12 cellular contexts compared by ENCODE assay signal in the genomic region with DNA sequence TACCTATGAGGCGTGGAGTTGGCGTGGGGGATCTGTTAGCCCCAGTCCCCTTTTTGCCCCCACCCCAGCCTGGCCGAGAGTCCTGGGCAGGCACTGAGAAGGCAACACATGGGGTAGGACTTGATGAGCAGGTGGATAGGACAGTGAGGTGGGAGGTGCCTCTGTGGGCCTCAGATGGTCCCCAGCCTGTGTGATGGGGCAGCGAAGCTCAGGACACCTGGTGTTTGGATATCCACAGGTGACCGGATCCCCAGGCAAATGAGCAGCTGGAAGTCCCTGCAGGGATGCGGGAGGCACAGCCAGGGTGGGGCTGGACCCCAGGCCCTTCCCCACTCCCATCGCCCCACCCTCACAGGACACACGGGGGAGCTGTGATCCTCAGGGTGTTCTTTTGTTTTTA. TPM values are rescaled to one million over a fixed set of nuclear protein-coding genes. Genes with fewer than 3 reads are reported as not detected.
DNase-seq lines count a peak whose midpoint lies in the region; ATAC-seq and TF ChIP-seq lines count a peak whose summit lies in the region.
"Had no signal": no experiment of that assay in that cellular context is flagged by ENCODE, and none has a peak within 500 bp of the region (broad histone marks: within the 10 kb centered on the region; RNA-seq: fewer than 3 reads in every experiment).

No MANE protein-coding gene starts in this region.

- POLR2A ChIA-PET in AG04450 (lab: Yijun Ruan, JAX) = interaction anchor here (0.8 to 2.2 kb wide), 5 partner anchors 9 to 40 kb away, joined by 3 to 10 read pairs (median 3); no protein-coding TSS in a partner anchor
- POLR2A ChIA-PET in activated CD4-positive, alpha-beta memory T cell treated with anti-CD3 and anti-CD28 coated beads for 36 hours (lab: Charles Lee) = no interaction called here

- no peaks in the 10 kb centered on the region for H3K4me1 Mint-ChIP-seq in activated CD4-positive, alpha-beta memory T cell treated with anti-CD3 and anti-CD28 coated beads for 36 hours (ENCODE audit: low read depth)

- H3K27ac ChIP-seq in AG04450 (ENCODE audit: low read depth, low read length) = peak overlapping the region; percentile 87
- H3K27ac ChIP-seq in Peyer's patch = peak overlapping the region; percentile 44 to 81 (median 64)
- peak overlapping the region; percentile 11 for H3K27ac ChIP-seq in right cardiac atrium (ENCODE audit: low read length)
- peak overlapping the region; percentile 68 for H3K27ac ChIP-seq in psoas muscle

- TF ChIP-seq CTCF in AG04450 (IDR thresholded peaks at IDR 0.05; ENCODE audit: low read depth, low read length) = no peak
- no peak for TF ChIP-seq CTCF in Peyer's patch (IDR thresholded peaks at IDR 0.05)
- TF ChIP-seq CTCF in psoas muscle (IDR thresholded peaks at IDR 0.05) = no peak

- peaks cover 6% of the 10 kb centered on the region for H3K27me3 Mint-ChIP-seq in activated CD4-positive, alpha-beta memory T cell treated with anti-CD3 and anti-CD28 coated beads for 36 hours
- H3K27me3 Mint-ChIP-seq: type B pancreatic cell had no signal

- no peaks in the 10 kb centered on the region for H3K36me3 Mint-ChIP-seq in activated CD4-positive, alpha-beta memory T cell treated with anti-CD3 and anti-CD28 coated beads for 36 hours

- TF ChIP-seq POLR2A in Peyer's patch (IDR thresholded peaks at IDR 0.05) = no peak

- H3K4me3 ChIP-seq in AG04450 (ENCODE audit: low read depth, low read length) (no peak overlapping the region), Peyer's patch (no peak overlapping the region), right cardiac atrium (ENCODE audit: low read length) (no peak overlapping the region), psoas muscle (no peak overlapping the region)
- H3K4me3 ChIP-seq: dorsolateral prefrontal cortex had no signal

- no peaks in the 10 kb centered on the region for H3K36me3 ChIP-seq in Peyer's patch
- H3K36me3 ChIP-seq in psoas muscle (ENCODE audit: insufficient read depth in 1 of 2, low read depth in 1 of 2) = no peaks in the 10 kb centered on the region

- no peak for ATAC-seq in right cardiac atrium
- ATAC-seq in psoas muscle = peak in 3 of 4 donors; percentile 8 to 28 (median 16)

- H3K9me3 ChIP-seq in AG04450 (ENCODE audit: control insufficient read depth, insufficient read depth, low read length) (no peaks in the 10 kb centered on the region; the same call in 1 of the 2 replicates), Peyer's patch (no peaks in the 10 kb centered on the region), right cardiac atrium (ENCODE audit: control insufficient read depth, low read length) (no peaks in the 10 kb centered on the region), psoas muscle (no peaks in the 10 kb centered on the region)

- no peak overlapping the region for H3K27ac Mint-ChIP-seq in activated CD4-positive, alpha-beta memory T cell treated with anti-CD3 and anti-CD28 coated beads for 36 hours
- H3K27ac Mint-ChIP-seq: type B pancreatic cell had no signal

- WGBS in right cardiac atrium = 75% methylated on average over 8 of the region's 8 CpGs
- 35 to 58% (median 42%) methylated on average over 8 of the region's 8 CpGs for WGBS in psoas muscle, 3 donors

- DNase-seq in AG04450 (ENCODE audit: low read depth, low spot score) = no peak
- DNase-seq in Peyer's patch = no peak
- DNase-seq in right cardiac atrium = no peak
- no peak for DNase-seq in psoas muscle
- no peak for DNase-seq in globus pallidus (ENCODE audit: low spot score)
- DNase-seq in SKM-1 (lab: John Stamatoyannopoulos, UW; ENCODE audit: unreplicated experiment) = no peak
- no peak for DNase-seq in activated CD4-positive, alpha-beta memory T cell treated with anti-CD3 and anti-CD28 coated beads for 36 hours
- DNase-seq in NCI-H748 (lab: John Stamatoyannopoulos, UW; ENCODE audit: unreplicated experiment) = no peak
- DNase-seq: activated CD4-positive, alpha-beta T cell treated with anti-CD3 and anti-CD28 coated beads for 1 hour; dorsolateral prefrontal cortex; T-helper 1 cell had no signal

- intact Hi-C loops in right cardiac atrium (cut with DNase I) = no loop called here
- intact Hi-C loops in psoas muscle (cut with DNase I) = no loop called here
- intact Hi-C loops in activated CD4-positive, alpha-beta memory T cell treated with anti-CD3 and anti-CD28 coated beads for 36 hours (cut with micrococcal nuclease) = no loop called here

- H3K4me1 ChIP-seq in Peyer's patch (peaks cover 0 to 19% (median 0%) of the 10 kb centered on the region in 4 donors), right cardiac atrium (ENCODE audit: control insufficient read depth, insufficient read depth, low read length) (peaks cover 2% of the 10 kb centered on the region), psoas muscle (peaks cover 15% of the 10 kb centered on the region)

- H3K4me3 Mint-ChIP-seq in activated CD4-positive, alpha-beta memory T cell treated with anti-CD3 and anti-CD28 coated beads for 36 hours = no peak overlapping the region
- H3K4me3 Mint-ChIP-seq: type B pancreatic cell had no signal

- CTCF ChIA-PET in AG04450 (lab: Charles Lee) = interaction anchor here (1.0 kb wide), 1 partner anchor 20 kb away, joined by 3 read pairs; no protein-coding TSS in a partner anchor
- CTCF ChIA-PET in activated CD4-positive, alpha-beta memory T cell treated with anti-CD3 and anti-CD28 coated beads for 36 hours (lab: Charles Lee) = no interaction called here

- no peaks in the 10 kb centered on the region for H3K9me3 Mint-ChIP-seq in activated CD4-positive, alpha-beta memory T cell treated with anti-CD3 and anti-CD28 coated beads for 36 hours
- H3K9me3 Mint-ChIP-seq: type B pancreatic cell had no signal

- H3K27me3 ChIP-seq in AG04450 (ENCODE audit: control insufficient read depth, insufficient read depth, low read length) = no peaks in the 10 kb centered on the region
- H3K27me3 ChIP-seq in Peyer's patch = no peaks in the 10 kb centered on the region
- H3K27me3 ChIP-seq in right cardiac atrium (ENCODE audit: control insufficient read depth, insufficient read depth) = no peaks in the 10 kb centered on the region
- H3K27me3 ChIP-seq in psoas muscle (ENCODE audit: insufficient read depth in 3 of 3, low read length in 2 of 3) = peaks cover 0 to 22% (median 6%) of the 10 kb centered on the region in 3 donors

RNA-seq across cellular contexts. Expression of a gene that starts 9.7 kb away (rescaled TPM):
- 241 and 314 TPM in 2 replicates for polyA plus RNA-seq in AG04450 (2011; rRNA removed)
- polyA minus RNA-seq in AG04450 (2011; rRNA and poly(A)+ RNA removed) = 112 and 137 TPM in 2 replicates
- 100 to 1,000 TPM in 3 of 4 donors, 10 to 100 TPM in 1; 29.8 to 162 (median 136) TPM for total RNA-seq in Peyer's patch
- 100 to 1,000 TPM; 286 to 456 (median 397) TPM for total RNA-seq in right cardiac atrium
- polyA plus RNA-seq in right cardiac atrium = 228 TPM
- total RNA-seq in psoas muscle = 10 to 100 TPM; 19.3 to 95.7 (median 29.3) TPM
- 10 to 100 TPM; 10.5 to 14.0 (median 12.0) TPM for polyA plus RNA-seq in psoas muscle
- not detected for total RNA-seq in activated CD4-positive, alpha-beta memory T cell treated with anti-CD3 and anti-CD28 coated beads for 36 hours

Comparison
In these comparisons a context has a peak if more than half of its experiments do, and no peak if none do; other contexts are left out.
1. H3K27ac ChIP-seq: peak in every context shown above with its lines; median percentile 87 in AG04450; 68 in psoas muscle; 64 in Peyer's patch; 11 in right cardiac atrium.
2. ATAC-seq: peak in psoas muscle (3 of 4); none in right cardiac atrium (0 of 2).
3. RNA of a gene that starts 9.7 kb away (total RNA-seq): 286 to 456 TPM in right cardiac atrium, 29.8 to 162 TPM in Peyer's patch and 19.3 to 95.7 TPM in psoas muscle; not detected in activated CD4-positive, alpha-beta memory T cell treated with anti-CD3 and anti-CD28 coated beads for 36 hours; every median in the first group is over 10 times any median in the second.